ENCODE assay signal across 9 cellular contexts in genomic region chr6:167094436-167094819, GRCh38. TPM values are rescaled to one million over a fixed set of nuclear protein-coding genes. Genes with fewer than 3 reads are reported as not detected.
A peak's percentile ranks its signal among the peaks of the same experiment; 100 is the strongest.
DNase-seq lines count a peak whose midpoint lies in the region; ATAC-seq, FAIRE-seq and TF ChIP-seq lines count a peak whose summit lies in the region.
"Had no signal": no experiment of that assay in that cellular context is flagged by ENCODE, and none has a peak within 500 bp of the region (broad histone marks: within the 10 kb centered on the region; RNA-seq: fewer than 3 reads in every experiment).

No MANE protein-coding gene starts in this region.

- intact Hi-C loops in posterior cingulate gyrus (cut with DNase I): no loop called here

- no peaks in the 10 kb centered on the region for H3K79me2 ChIP-seq in GM23338 (replicated peaks; ENCODE audit: insufficient read depth)

- H3K27ac Mint-ChIP-seq in GM23338: peak overlapping the region; percentile 21; the same call in 1 of the 2 replicates
- peak overlapping the region; percentile 43 to 90 (median 88) for H3K27ac Mint-ChIP-seq in naive thymus-derived CD8-positive, alpha-beta T cell

- H3K4me3 Mint-ChIP-seq in GM23338: no peak overlapping the region
- H3K4me3 Mint-ChIP-seq in naive thymus-derived CD8-positive, alpha-beta T cell: peak overlapping the region; percentile 76 to 87 (median 84)

- H3K36me3 ChIP-seq in GM23338 (ENCODE audit: insufficient read depth): no peaks in the 10 kb centered on the region

- no peak for FAIRE-seq in GM19239 (lab: Jason Lieb, UNC)

- no peaks in the 10 kb centered on the region for H4K20me1 ChIP-seq in GM23338 (replicated peaks; ENCODE audit: insufficient read depth)

- no peaks in the 10 kb centered on the region for H3K9me2 ChIP-seq in GM23338 (ENCODE audit: insufficient read depth)

- POLR2A ChIA-PET in naive thymus-derived CD8-positive, alpha-beta T cell (lab: Charles Lee): no interaction called here

- no peaks in the 10 kb centered on the region for H3K36me3 Mint-ChIP-seq in GM23338 (ENCODE audit: low read depth)
- H3K36me3 Mint-ChIP-seq in naive thymus-derived CD8-positive, alpha-beta T cell: peaks cover 0 to 4% (median 0%) of the 10 kb centered on the region in 3 donors

- TF ChIP-seq CTCF in GM23338 (conservative IDR thresholded peaks at IDR 0.05; ENCODE audit: low read depth in 2 of 2) (no peak), NB4 (IDR thresholded peaks at IDR 0.05; ENCODE audit: low read depth, low read length) (no peak)

- no peaks in the 10 kb centered on the region for H3K27me3 ChIP-seq in GM23338 (ENCODE audit: insufficient read depth)

- H3K27me3 Mint-ChIP-seq in GM23338 (ENCODE audit: insufficient read depth, low read depth, poor library complexity): peaks cover 3% of the 10 kb centered on the region
- no peaks in the 10 kb centered on the region for H3K27me3 Mint-ChIP-seq in naive thymus-derived CD8-positive, alpha-beta T cell

- TF ChIP-seq POLR2A in NB4 (IDR thresholded peaks at IDR 0.05; ENCODE audit: extremely low read depth, insufficient read length): no peak

- peaks cover 11% of the 10 kb centered on the region for H3K4me1 Mint-ChIP-seq in GM23338
- peaks cover 43 to 92% (median 64%) of the 10 kb centered on the region in 4 donors for H3K4me1 Mint-ChIP-seq in naive thymus-derived CD8-positive, alpha-beta T cell

- peak overlapping the region; percentile 90; the same call in 1 of the 2 replicates for H2AFZ ChIP-seq in GM23338

- peaks cover 7% of the 10 kb centered on the region; the same call in 1 of the 2 replicates for H3K4me1 ChIP-seq in GM23338 (ENCODE audit: insufficient read depth)

- H3K4me2 ChIP-seq in GM23338: no peak overlapping the region

- H3K27ac ChIP-seq in GM23338 (ENCODE audit: low read depth): no peak overlapping the region

- DNase-seq in GM23338 (ENCODE audit: low spot score) (no peak), NB4 (ENCODE audit: low read depth) (no peak), posterior cingulate gyrus (no peak), NCI-H1694 treated with DMSO at 0.1 percent for 48 hours (lab: John Stamatoyannopoulos, UW) (no peak), GM19239 (ENCODE audit: insufficient read length, low spot score) (no peak)
- no peak for DNase-seq in naive thymus-derived CD8-positive, alpha-beta T cell
- no peak for DNase-seq in activated CD4-positive, alpha-beta T cell treated with anti-CD3 and anti-CD28 coated beads, Interleukin-2, amount 50 U/mL, for 1 hour

- no peaks in the 10 kb centered on the region for H3F3A ChIP-seq in GM23338 (replicated peaks; ENCODE audit: low read depth)

- H3K4me3 ChIP-seq in GM23338 (no peak overlapping the region), NB4 (ENCODE audit: low read depth, low read length) (peak overlapping the region; percentile 32)

- no peaks in the 10 kb centered on the region for H3K9me3 Mint-ChIP-seq in GM23338
- H3K9me3 Mint-ChIP-seq in naive thymus-derived CD8-positive, alpha-beta T cell: peaks cover 0 to 6% (median 0%) of the 10 kb centered on the region in 9 donors

- ATAC-seq in GM18870 (IDR thresholded peaks at IDR 0.05; ENCODE audit: unreplicated experiment): peak; percentile 12
- no peak for ATAC-seq in GM23338
- ATAC-seq in naive thymus-derived CD8-positive, alpha-beta T cell: peak; percentile 3 to 6

TF ChIP-seq in GM23338, 12 proteins besides CTCF, POLR2A, EP300 and RAD21 (continues in another document):
- TF ChIP-seq POLR2AphosphoS5 (IDR thresholded peaks at IDR 0.05; ENCODE audit: low read depth) (no peak), ZNF462 (CRISPR knock-in tag; IDR thresholded peaks at IDR 0.05) (no peak), ZNF114 (CRISPR knock-in tag; IDR thresholded peaks at IDR 0.05) (no peak), ZNF331 (CRISPR knock-in tag; IDR thresholded peaks at IDR 0.05; ENCODE audit: low read depth) (no peak), REST (IDR thresholded peaks at IDR 0.05; ENCODE audit: unreplicated experiment) (no peak), CREB1 (CRISPR knock-in tag; IDR thresholded peaks at IDR 0.05; ENCODE audit: low read depth) (no peak), NANOG (IDR thresholded peaks at IDR 0.05; ENCODE audit: borderline replicate concordance) (no peak), EZH2 (IDR thresholded peaks at IDR 0.05; ENCODE audit: low read depth, unreplicated experiment) (no peak)

RNA-seq across cellular contexts. Expression of gene CCR6, which starts 28.5 kb away (rescaled TPM):
- total RNA-seq in GM23338 (2014; rRNA removed; shearing (Covaris generic)): not detected in 2 replicates
- polyA plus RNA-seq in GM23338 (2016; fragmentation: Nextera tagmentation; extraction: Ambion mirVana): not detected in 2 replicates
- total RNA-seq in naive thymus-derived CD8-positive, alpha-beta T cell: 1 to 10 TPM in 1 of 2 experiments, under 1 TPM in 1; 0.10 to 1.1 TPM
- under 1 TPM; 0.26 to 0.51 (median 0.27) TPM for polyA plus RNA-seq in naive thymus-derived CD8-positive, alpha-beta T cell
- total RNA-seq: myocyte had no signal
